Comparison of ENCODE assay signal across 9 cellular contexts in the genomic region with DNA sequence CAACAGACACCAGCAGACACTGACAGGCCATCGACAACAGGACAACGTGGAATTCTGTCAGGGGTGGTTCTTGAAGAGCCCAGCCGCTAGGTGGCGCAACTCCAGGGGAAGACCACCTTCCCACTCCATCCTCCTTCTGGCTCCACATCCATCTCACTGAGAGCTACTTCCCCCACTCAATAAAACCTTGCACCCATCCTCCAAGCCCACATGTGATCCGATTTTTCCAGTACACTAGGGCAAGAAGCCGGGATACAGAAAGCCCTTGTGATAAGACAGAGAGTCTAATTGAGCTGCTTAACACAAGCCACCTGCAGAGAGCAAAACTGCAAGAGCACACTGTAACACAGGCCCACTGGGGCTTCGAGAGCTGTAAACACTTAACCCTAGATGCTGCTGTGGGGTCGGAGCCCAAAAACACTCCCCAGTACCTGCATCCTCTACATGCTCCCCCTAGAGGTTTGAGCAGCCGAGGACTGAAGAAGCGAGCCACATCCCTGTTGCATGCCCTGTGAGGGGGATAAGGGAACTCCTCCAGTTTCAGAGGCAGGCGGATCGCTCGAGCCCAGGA. TPM values are rescaled to one million over a fixed set of nuclear protein-coding genes. Genes with fewer than 3 reads are reported as not detected.
DNase-seq lines count a peak whose midpoint lies in the region; ATAC-seq, FAIRE-seq and TF ChIP-seq lines count a peak whose summit lies in the region.
"Had no signal": no experiment of that assay in that cellular context is flagged by ENCODE, and none has a peak within 500 bp of the region (broad histone marks: within the 10 kb centered on the region; RNA-seq: fewer than 3 reads in every experiment).

No MANE protein-coding gene starts in this region.

- H3K27ac ChIP-seq in AG04450 (ENCODE audit: low read depth, low read length), result no peak overlapping the region
- H3K27ac ChIP-seq in right atrium auricular region, result no peak overlapping the region

- no peaks in the 10 kb centered on the region for H3K36me3 Mint-ChIP-seq in activated CD4-positive, alpha-beta memory T cell treated with anti-CD3 and anti-CD28 coated beads for 36 hours

- POLR2A ChIA-PET in AG04450 (lab: Yijun Ruan, JAX) (no interaction called here), GM10248 (lab: Yijun Ruan, JAX) (no interaction called here)
- POLR2A ChIA-PET in activated CD4-positive, alpha-beta memory T cell treated with anti-CD3 and anti-CD28 coated beads for 36 hours (lab: Charles Lee), result no interaction called here

- TF ChIP-seq CTCF in AG04450 (IDR thresholded peaks at IDR 0.05; ENCODE audit: low read depth, low read length) (peak; percentile 54), GM10248 (IDR thresholded peaks at IDR 0.05; ENCODE audit: control extremely low read depth, extremely low read depth, low read depth, missing control alignments) (peak; percentile 78), right atrium auricular region (IDR thresholded peaks at IDR 0.05) (peak; percentile 21 to 40)

- H3K4me3 ChIP-seq in AG04450 (ENCODE audit: low read depth, low read length), result no peak overlapping the region
- H3K4me3 ChIP-seq in MG63, result no peak overlapping the region
- no peak overlapping the region for H3K4me3 ChIP-seq in right atrium auricular region

- H3K4me1 Mint-ChIP-seq in activated CD4-positive, alpha-beta memory T cell treated with anti-CD3 and anti-CD28 coated beads for 36 hours (ENCODE audit: low read depth), result no peaks in the 10 kb centered on the region

- DNase-seq in AG04450 (ENCODE audit: low read depth, low spot score) (no peak), GM10248 (ENCODE audit: extremely low spot score) (peak; percentile 44), MG63 (peak; percentile 17), right atrium auricular region (ENCODE audit: low spot score) (no peak), urothelium cell line (ENCODE audit: low spot score) (peak; percentile 67), A172 (ENCODE audit: low spot score) (no peak)
- DNase-seq in activated CD4-positive, alpha-beta memory T cell treated with anti-CD3 and anti-CD28 coated beads for 36 hours, result peak; percentile 53

- intact Hi-C loops in activated CD4-positive, alpha-beta memory T cell treated with anti-CD3 and anti-CD28 coated beads for 36 hours (cut with micrococcal nuclease), result loop anchor here (5.0 kb wide), 1 partner anchor 731 kb away; no protein-coding TSS in a partner anchor

- CTCF ChIA-PET in AG04450 (lab: Charles Lee) (interaction anchor here (0.5 to 1.4 kb wide), 13 partner anchors 10 to 732 kb away, joined by 3 to 16 read pairs (median 3); no protein-coding TSS in a partner anchor), GM10248 (lab: Yijun Ruan, JAX) (interaction anchor here (0.6 to 3.9 kb wide), 38 partner anchors 9 to 743 kb away, joined by 3 to 28 read pairs (median 4); partner anchors contain the start of genes CUL5 and RAB39A)
- CTCF ChIA-PET in activated CD4-positive, alpha-beta memory T cell treated with anti-CD3 and anti-CD28 coated beads for 36 hours (lab: Charles Lee), result interaction anchor here (0.6 to 2.0 kb wide), 11 partner anchors 9 to 729 kb away, joined by 3 to 8 read pairs (median 4); no protein-coding TSS in a partner anchor

- H3K9me3 ChIP-seq in AG04450 (ENCODE audit: control insufficient read depth, insufficient read depth, low read length) (no peaks in the 10 kb centered on the region), MG63 (no peaks in the 10 kb centered on the region), right atrium auricular region (no peaks in the 10 kb centered on the region)

- peaks cover 6% of the 10 kb centered on the region for H3K27me3 Mint-ChIP-seq in activated CD4-positive, alpha-beta memory T cell treated with anti-CD3 and anti-CD28 coated beads for 36 hours

- peak; percentile 90 for FAIRE-seq in urothelium cell line (lab: Jason Lieb, UNC)
- FAIRE-seq: colon had no signal

- no peaks in the 10 kb centered on the region for H3K36me3 ChIP-seq in MG63
- no peaks in the 10 kb centered on the region for H3K36me3 ChIP-seq in right atrium auricular region

- no peak overlapping the region for H3K27ac Mint-ChIP-seq in activated CD4-positive, alpha-beta memory T cell treated with anti-CD3 and anti-CD28 coated beads for 36 hours

- no peaks in the 10 kb centered on the region for H3K9me3 Mint-ChIP-seq in activated CD4-positive, alpha-beta memory T cell treated with anti-CD3 and anti-CD28 coated beads for 36 hours

- no peak overlapping the region for H3K4me3 Mint-ChIP-seq in activated CD4-positive, alpha-beta memory T cell treated with anti-CD3 and anti-CD28 coated beads for 36 hours

- H3K4me1 ChIP-seq in right atrium auricular region, result no peaks in the 10 kb centered on the region

- no peaks in the 10 kb centered on the region for H3K27me3 ChIP-seq in AG04450 (ENCODE audit: control insufficient read depth, insufficient read depth, low read length)
- no peaks in the 10 kb centered on the region; the same call in 1 of the 2 replicates for H3K27me3 ChIP-seq in MG63
- H3K27me3 ChIP-seq in right atrium auricular region, result no peaks in the 10 kb centered on the region

- no peak for ATAC-seq in GM18517 (IDR thresholded peaks at IDR 0.05; ENCODE audit: unreplicated experiment)

RNA-seq across cellular contexts. Expression of gene RAB39A, which starts 11.5 kb away (rescaled TPM):
- polyA plus RNA-seq in AG04450 (2011; rRNA removed), result not detected in 2 replicates
- polyA minus RNA-seq in AG04450 (2011; rRNA and poly(A)+ RNA removed), result not detected in 2 replicates
- 0.13 and 0.35 TPM in 2 replicates for total RNA-seq in MG63 (2014; rRNA removed; shearing (Covaris generic); ENCODE audit: low replicate concordance)
- under 1 TPM; 0.29 to 0.71 TPM for total RNA-seq in activated CD4-positive, alpha-beta memory T cell treated with anti-CD3 and anti-CD28 coated beads for 36 hours
- under 1 TPM; 0.22 to 0.71 TPM for total RNA-seq in right atrium auricular region
- 0.62 and 1.3 TPM in 2 replicates for total RNA-seq in A172 (2014; rRNA removed; shearing (Covaris generic))

RNA-seq across cellular contexts. Expression of gene SLC35F2, which starts 58.2 kb away (rescaled TPM):
- polyA plus RNA-seq in AG04450 (2011; rRNA removed), result 8.6 and 9.9 TPM in 2 replicates
- 10.3 and 11.0 TPM in 2 replicates for polyA minus RNA-seq in AG04450 (2011; rRNA and poly(A)+ RNA removed)
- total RNA-seq in MG63 (2014; rRNA removed; shearing (Covaris generic); ENCODE audit: low replicate concordance), result 38.4 and 42.9 TPM in 2 replicates
- total RNA-seq in activated CD4-positive, alpha-beta memory T cell treated with anti-CD3 and anti-CD28 coated beads for 36 hours, result 10 to 100 TPM; 22.8 to 24.5 TPM
- total RNA-seq in right atrium auricular region, result 1 to 10 TPM; 5.8 to 6.0 TPM
- 11.2 and 13.8 TPM in 2 replicates for total RNA-seq in A172 (2014; rRNA removed; shearing (Covaris generic))

Comparison
In these comparisons a context has a peak if more than half of its experiments do, and no peak if none do; other contexts are left out.
1. DNase-seq: peak in GM10248 (single experiment), MG63 (single experiment), activated CD4-positive, alpha-beta memory T cell treated with anti-CD3 and anti-CD28 coated beads for 36 hours (single experiment) and urothelium cell line (single experiment); none in AG04450 (single experiment), right atrium auricular region (single experiment) and A172 (single experiment).
2. Peak in every context shown above with its lines, with median percentiles within 50 percentile points of each other: CTCF ChIP-seq.